Comparison of ENCODE assay signal across 32 cellular contexts in genomic region chr11:107151579-107151978, GRCh38.
DNase-seq lines count a peak whose midpoint lies in the region; ATAC-seq and TF ChIP-seq lines count a peak whose summit lies in the region.
"Had no signal": no experiment of that assay in that cellular context is flagged by ENCODE, and none has a peak within 500 bp of the region (broad histone marks: within the 10 kb centered on the region; RNA-seq: fewer than 3 reads in every experiment).

No MANE protein-coding gene starts in this region.

- H2AFZ ChIP-seq in PC-3 (ENCODE audit: low read length): no peak overlapping the region

- POLR2A ChIA-PET in PC-3 (lab: Charles Lee; ENCODE audit: unreplicated experiment): no interaction called here

- TF ChIP-seq CTCF in 22Rv1 (IDR thresholded peaks at IDR 0.05) (no peak), LNCaP clone FGC (IDR thresholded peaks at IDR 0.05; ENCODE audit: control insufficient read depth, extremely low read depth, insufficient read depth) (no peak), PC-3 (conservative IDR thresholded peaks at IDR 0.05; ENCODE audit: low read depth, low read length) (no peak), VCaP (conservative IDR thresholded peaks at IDR 0.05) (no peak), dorsolateral prefrontal cortex (IDR thresholded peaks at IDR 0.05 in 54 of 56, conservative IDR thresholded peaks at IDR 0.05 in 2 of 56; ENCODE audit: low read depth in 1 of 56, partially characterized antibody in 56 of 56) (no peak)

- H3K79me2 ChIP-seq in PC-3 (ENCODE audit: low read length): no peaks in the 10 kb centered on the region

- no peaks in the 10 kb centered on the region for H3F3A ChIP-seq in PC-3 (ENCODE audit: low read length, unreplicated experiment)

- H3K9ac ChIP-seq in PC-3 (ENCODE audit: low read length): no peak overlapping the region
- H3K9ac ChIP-seq: BLaER1; BLaER1 treated with 17β-estradiol and CSF1 and Interleukin-3, amounts not matched to agents 10 nM and 100 nM had no signal

- intact Hi-C loops in PC-3 (cut with micrococcal nuclease) (loop anchor here (10.0 kb wide), 4 partner anchors 137 to 427 kb away; partner anchors contain the start of gene GUCY1A2), dorsolateral prefrontal cortex (cut with DNase I) (no loop called here)

- H3K27ac ChIP-seq in 22Rv1 (peak overlapping the region; percentile 96), PC-3 (ENCODE audit: low read length) (peak overlapping the region; percentile 7; the same call in 1 of the 2 replicates), VCaP (peak overlapping the region; percentile 26), dorsolateral prefrontal cortex (no peak overlapping the region)
- H3K27ac ChIP-seq: A549; BLaER1; BLaER1 treated with 17β-estradiol and CSF1 and Interleukin-3, amounts not matched to agents 10 nM and 100 nM; C4-2B had no signal

- H4K20me1 ChIP-seq in PC-3 (ENCODE audit: low read length): no peaks in the 10 kb centered on the region
- H4K20me1 ChIP-seq: BLaER1; BLaER1 treated with 17β-estradiol and CSF1 and Interleukin-3, amounts not matched to agents 10 nM and 100 nM had no signal

- H3K27me3 ChIP-seq in PC-3 (ENCODE audit: low read length): no peaks in the 10 kb centered on the region
- H3K27me3 ChIP-seq in dorsolateral prefrontal cortex: no peaks in the 10 kb centered on the region
- H3K27me3 ChIP-seq: BE2C; BLaER1; BLaER1 treated with 17β-estradiol and CSF1 and Interleukin-3, amounts not matched to agents 10 nM and 100 nM had no signal

- no peak overlapping the region for H3K4me3 ChIP-seq in LNCaP clone FGC (ENCODE audit: low read depth, low read length)
- H3K4me3 ChIP-seq in PC-3 (ENCODE audit: low read length): no peak overlapping the region
- H3K4me3 ChIP-seq in dorsolateral prefrontal cortex: no peak overlapping the region
- H3K4me3 ChIP-seq: A549; BLaER1; BLaER1 treated with 17β-estradiol and CSF1 and Interleukin-3, amounts not matched to agents 10 nM and 100 nM had no signal

- H3K9me2 ChIP-seq in PC-3 (replicated peaks; ENCODE audit: low read length): no peaks in the 10 kb centered on the region

- CTCF ChIA-PET in PC-3 (lab: Charles Lee): no interaction called here

- no peaks in the 10 kb centered on the region for H3K9me3 ChIP-seq in PC-3 (ENCODE audit: low read length)
- H3K9me3 ChIP-seq: A549; BE2C; BLaER1; BLaER1 treated with 17β-estradiol and CSF1 and Interleukin-3, amounts not matched to agents 10 nM and 100 nM; Caco-2 had no signal

- ATAC-seq in PC-3: peak; percentile 67
- no peak for ATAC-seq in esophagus mucosa
- ATAC-seq: A549; CD8-positive, alpha-beta T cell had no signal

- H3K36me3 ChIP-seq in PC-3 (ENCODE audit: low read depth, low read length): no peaks in the 10 kb centered on the region
- H3K36me3 ChIP-seq: BE2C; BLaER1; BLaER1 treated with 17β-estradiol and CSF1 and Interleukin-3, amounts not matched to agents 10 nM and 100 nM had no signal

- H3K4me1 ChIP-seq in PC-3 (ENCODE audit: insufficient read depth, low read length): 0 out of 2 replicates have a peak, but pooled peaks cover 12% of the 10 kb centered on the region
- H3K4me1 ChIP-seq: A549; BE2C; BLaER1; BLaER1 treated with 17β-estradiol and CSF1 and Interleukin-3, amounts not matched to agents 10 nM and 100 nM had no signal

- DNase-seq in LNCaP clone FGC (ENCODE audit: low read depth): peak; percentile 92
- DNase-seq in PC-3: no peak
- DNase-seq in HCEC 1CT: no peak
- DNase-seq in DMS53 treated with DMSO at 0.1 percent for 48 hours (lab: John Stamatoyannopoulos, UW; ENCODE audit: unreplicated experiment): no peak
- DNase-seq in dorsolateral prefrontal cortex: no peak
- DNase-seq: 8988T; ACHN; AML-193; BE2C; C1 segment of cervical spinal cord; Caco-2; Calu3; CD4-positive, alpha-beta memory T cell; CD4-positive, alpha-beta T cell; CD4-positive, CD25-positive, alpha-beta regulatory T cell; CD8-positive, alpha-beta memory T cell; CD8-positive, alpha-beta T cell; COR-L47; DMS 273 treated with DMSO at 0.1 percent for 48 hours; DMS153; DMS53; DMS79; DMS79 treated with DMSO at 0.1 percent for 48 hours; DND-41; EL had no signal

- peak overlapping the region; percentile 15 for H3K4me2 ChIP-seq in PC-3 (ENCODE audit: low read length)
- H3K4me2 ChIP-seq: A549; BLaER1; BLaER1 treated with 17β-estradiol and CSF1 and Interleukin-3, amounts not matched to agents 10 nM and 100 nM had no signal

- BruUV-seq in PC-3 (replicated peaks; lab: Mats Ljungman, UMichigan): no TSS peak

Comparison
In these comparisons a context has a peak if more than half of its experiments do, and no peak if none do; other contexts are left out.
1. H3K27ac ChIP-seq: peak in 22Rv1 (single experiment), PC-3 (single experiment) and VCaP (single experiment); none in dorsolateral prefrontal cortex (0 of 59).